Comparison of ENCODE assay signal across 27 cellular contexts in the genomic region with DNA sequence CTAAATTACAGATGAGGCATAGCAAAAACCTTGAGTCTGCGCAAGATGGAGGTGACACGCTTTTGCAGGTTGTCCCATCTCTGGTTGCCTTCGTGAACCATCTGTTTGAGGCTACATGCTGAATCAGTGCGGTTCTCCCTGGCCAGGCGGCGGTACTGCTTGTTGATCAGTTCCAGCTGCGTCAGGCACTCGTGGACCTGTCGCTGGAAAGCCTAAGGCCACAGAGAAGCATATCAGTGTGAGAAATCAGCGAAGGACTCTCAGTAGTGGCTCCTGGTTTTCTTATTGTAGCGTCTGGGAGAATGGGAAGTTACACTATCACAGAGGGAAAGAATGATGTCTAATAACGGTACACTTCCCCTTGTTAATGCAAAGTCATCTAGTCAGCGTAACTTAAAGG.
DNase-seq lines count a peak whose midpoint lies in the region; ATAC-seq, FAIRE-seq and TF ChIP-seq lines count a peak whose summit lies in the region.
"Had no signal": no experiment of that assay in that cellular context is flagged by ENCODE, and none has a peak within 500 bp of the region (broad histone marks: within the 10 kb centered on the region; RNA-seq: fewer than 3 reads in every experiment).

No MANE protein-coding gene starts in this region.

- CTCF ChIA-PET in BJ (lab: Yijun Ruan, JAX), result no interaction called here
- CTCF ChIA-PET in HEK293 (lab: Yijun Ruan, JAX), result interaction anchor here (0.6 kb wide), 1 partner anchor 94 kb away, joined by 3 read pairs; no protein-coding TSS in a partner anchor

- peaks cover 6% of the 10 kb centered on the region for H3K36me3 ChIP-seq in BJ (ENCODE audit: control insufficient read depth, insufficient read depth, low read length)
- peaks cover 7 to 50% of the 10 kb centered on the region in 2 experiments; a peak in 1 of 3 replicates for H3K36me3 ChIP-seq in HEK293 (ENCODE audit: control insufficient read depth in 2 of 2, insufficient read depth in 1 of 2, low read length in 2 of 2)
- H3K36me3 ChIP-seq in SJCRH30, result peaks cover 8% of the 10 kb centered on the region; the same call in 1 of the 2 replicates

- H3K4me1 ChIP-seq in HEK293 (ENCODE audit: control insufficient read depth, insufficient read depth, low read length) (no peaks in the 10 kb centered on the region), SJCRH30 (no peaks in the 10 kb centered on the region)
- H3K4me1 ChIP-seq: left lung, thyroid gland had no signal

- FAIRE-seq in frontal cortex (lab: Jason Lieb, UNC), result no peak
- FAIRE-seq: TTC549 had no signal

- H3K4me3 ChIP-seq in BJ (ENCODE audit: low read depth, low read length) (no peak overlapping the region), HEK293 (ENCODE audit: low read depth, low read length) (no peak overlapping the region), SJCRH30 (no peak overlapping the region)
- H3K4me3 ChIP-seq: left lung, PC-9, sigmoid colon, thyroid gland had no signal

- no peaks in the 10 kb centered on the region for H3K9me3 ChIP-seq in HEK293 (ENCODE audit: control insufficient read depth, insufficient read depth, low read depth, low read length)
- H3K9me3 ChIP-seq in SJCRH30 (replicated peaks), result no peaks in the 10 kb centered on the region
- H3K9me3 ChIP-seq: left lung, sigmoid colon, thyroid gland had no signal

- DNase-seq in BJ (ENCODE audit: low read depth) (peak; percentile 16), naive B cell (no peak), dermis blood vessel endothelial cell (no peak), frontal cortex (ENCODE audit: low spot score in 2 of 2) (no peak), SJCRH30 (no peak)
- no peak for DNase-seq in activated naive CD8-positive, alpha-beta T cell treated with anti-CD3 and anti-CD28 coated beads, Interleukin-2, amount 50 U/mL, for 24 hours
- DNase-seq: ACHN; activated CD4-positive, alpha-beta T cell treated with anti-CD3 and anti-CD28 coated beads, Interleukin-2, amount 10 ng/mL, durations not matched to agents 7 days and 5 days; activated naive CD4-positive, alpha-beta T cell treated with anti-CD3 and anti-CD28 coated beads for 36 hours; activated T-cell treated with anti-CD3 and anti-CD28 coated beads, Interleukin-2, amount 50 U/mL, for 72 hours; CD4-positive, CD25-positive, alpha-beta regulatory T cell; cerebellar nuclear complex; DMS153; GDM1; left lung; NCI-H1436 treated with DMSO at 0.1 percent for 48 hours; NCI-H446 treated with DMSO at 0.1 percent for 48 hours; PC-9; Right ventricle myocardium superior; sigmoid colon; stimulated activated naive CD8-positive, alpha-beta T cell treated with anti-CD3 and anti-CD28 coated beads, Interleukin-15, amount 100 ng/mL, for 72 hours; T-helper 1 cell; thyroid gland had no signal

- H3K4me3 Mint-ChIP-seq in activated naive CD8-positive, alpha-beta T cell treated with anti-CD3 and anti-CD28 coated beads, Interleukin-2, amount 50 U/mL, for 24 hours, result no peak overlapping the region
- peak overlapping the region in 1 of 8 donors; percentile 18 for H3K4me3 Mint-ChIP-seq in naive B cell
- H3K4me3 Mint-ChIP-seq: activated CD4-positive, alpha-beta T cell treated with anti-CD3 and anti-CD28 coated beads, Interleukin-2, amount 10 ng/mL, durations not matched to agents 7 days and 5 days; activated naive CD4-positive, alpha-beta T cell treated with anti-CD3 and anti-CD28 coated beads for 36 hours; activated T-cell treated with anti-CD3 and anti-CD28 coated beads, Interleukin-2, amount 50 U/mL, for 72 hours; CD4-positive, CD25-positive, alpha-beta regulatory T cell; stimulated activated naive CD8-positive, alpha-beta T cell treated with anti-CD3 and anti-CD28 coated beads, Interleukin-15, amount 100 ng/mL, for 72 hours had no signal

- H3K4me1 Mint-ChIP-seq in activated naive CD8-positive, alpha-beta T cell treated with anti-CD3 and anti-CD28 coated beads, Interleukin-2, amount 50 U/mL, for 24 hours, result no peaks in the 10 kb centered on the region
- no peaks in the 10 kb centered on the region for H3K4me1 Mint-ChIP-seq in naive B cell

- H3K36me3 Mint-ChIP-seq in activated naive CD8-positive, alpha-beta T cell treated with anti-CD3 and anti-CD28 coated beads, Interleukin-2, amount 50 U/mL, for 24 hours (ENCODE audit: low read depth), result peaks cover 23% of the 10 kb centered on the region
- peaks cover 39 to 47% of the 10 kb centered on the region in 2 donors for H3K36me3 Mint-ChIP-seq in naive B cell

- H3K27ac ChIP-seq in HEK293 (ENCODE audit: extremely low read depth, low read depth, low read length), result no peak overlapping the region
- H3K27ac ChIP-seq in SJCRH30, result no peak overlapping the region
- H3K27ac ChIP-seq: epithelial cell of prostate, PC-9, sigmoid colon, thyroid gland had no signal

- ATAC-seq in activated naive CD8-positive, alpha-beta T cell treated with anti-CD3 and anti-CD28 coated beads, Interleukin-2, amount 50 U/mL, for 24 hours, result no peak
- ATAC-seq in naive B cell (ENCODE audit: low read depth in 2 of 2), result no peak
- no peak for ATAC-seq in GM18519 (IDR thresholded peaks at IDR 0.05; ENCODE audit: low FRiP score, unreplicated experiment)
- ATAC-seq: activated T-cell treated with anti-CD3 and anti-CD28 coated beads, Interleukin-2, amount 50 U/mL, for 72 hours; left lung; stimulated activated naive CD8-positive, alpha-beta T cell treated with anti-CD3 and anti-CD28 coated beads, Interleukin-15, amount 100 ng/mL, for 72 hours had no signal

- H3K27me3 Mint-ChIP-seq in activated naive CD8-positive, alpha-beta T cell treated with anti-CD3 and anti-CD28 coated beads, Interleukin-2, amount 50 U/mL, for 24 hours, result no peaks in the 10 kb centered on the region
- no peaks in the 10 kb centered on the region for H3K27me3 Mint-ChIP-seq in naive B cell
- H3K27me3 Mint-ChIP-seq: activated CD4-positive, alpha-beta T cell treated with anti-CD3 and anti-CD28 coated beads, Interleukin-2, amount 10 ng/mL, durations not matched to agents 7 days and 5 days; CD4-positive, CD25-positive, alpha-beta regulatory T cell; stimulated activated naive CD8-positive, alpha-beta T cell treated with anti-CD3 and anti-CD28 coated beads, Interleukin-15, amount 100 ng/mL, for 72 hours had no signal

- TF ChIP-seq CTCF in BJ (IDR thresholded peaks at IDR 0.05; ENCODE audit: insufficient read depth, low read depth, low read length) (no peak), HEK293 (tag by site-specific recombination; IDR thresholded peaks at IDR 0.05) (no peak)

- peak overlapping the region; percentile 4 for H3K27ac Mint-ChIP-seq in activated naive CD8-positive, alpha-beta T cell treated with anti-CD3 and anti-CD28 coated beads, Interleukin-2, amount 50 U/mL, for 24 hours
- H3K27ac Mint-ChIP-seq in naive B cell, result peak overlapping the region in 5 of 6 donors; percentile 28 to 91 (median 71)
- H3K27ac Mint-ChIP-seq: activated CD4-positive, alpha-beta T cell treated with anti-CD3 and anti-CD28 coated beads, Interleukin-2, amount 10 ng/mL, durations not matched to agents 7 days and 5 days; activated naive CD4-positive, alpha-beta T cell treated with anti-CD3 and anti-CD28 coated beads for 36 hours; stimulated activated naive CD8-positive, alpha-beta T cell treated with anti-CD3 and anti-CD28 coated beads, Interleukin-15, amount 100 ng/mL, for 72 hours had no signal

- no peaks in the 10 kb centered on the region for H3K27me3 ChIP-seq in BJ (ENCODE audit: control insufficient read depth, insufficient read depth, low read length)
- H3K27me3 ChIP-seq in SJCRH30, result no peaks in the 10 kb centered on the region
- H3K27me3 ChIP-seq: left lung, sigmoid colon, thyroid gland had no signal

- H3K9me3 Mint-ChIP-seq in activated naive CD8-positive, alpha-beta T cell treated with anti-CD3 and anti-CD28 coated beads, Interleukin-2, amount 50 U/mL, for 24 hours, result no peaks in the 10 kb centered on the region
- H3K9me3 Mint-ChIP-seq in naive B cell, result no peaks in the 10 kb centered on the region
- H3K9me3 Mint-ChIP-seq: activated CD4-positive, alpha-beta T cell treated with anti-CD3 and anti-CD28 coated beads, Interleukin-2, amount 10 ng/mL, durations not matched to agents 7 days and 5 days; activated naive CD4-positive, alpha-beta T cell treated with anti-CD3 and anti-CD28 coated beads for 36 hours; activated T-cell treated with anti-CD3 and anti-CD28 coated beads, Interleukin-2, amount 50 U/mL, for 72 hours; CD4-positive, CD25-positive, alpha-beta regulatory T cell; stimulated activated naive CD8-positive, alpha-beta T cell treated with anti-CD3 and anti-CD28 coated beads, Interleukin-15, amount 100 ng/mL, for 72 hours had no signal

- POLR2A ChIA-PET in BJ (lab: Charles Lee), result no interaction called here
- POLR2A ChIA-PET in HEK293 (lab: Yijun Ruan, JAX), result no interaction called here

TF ChIP-seq in HEK293, 187 proteins besides CTCF, POLR2A, EP300 and RAD21:
- TF ChIP-seq SCRT2 (tag by site-specific recombination; IDR thresholded peaks at IDR 0.05) (peak; percentile 55; the same call in 1 of the 2 replicates), YY1 (tag by site-specific recombination; IDR thresholded peaks at IDR 0.05) (no peak)
